8 cellular contexts compared by ENCODE assay signal in the genomic region with DNA sequence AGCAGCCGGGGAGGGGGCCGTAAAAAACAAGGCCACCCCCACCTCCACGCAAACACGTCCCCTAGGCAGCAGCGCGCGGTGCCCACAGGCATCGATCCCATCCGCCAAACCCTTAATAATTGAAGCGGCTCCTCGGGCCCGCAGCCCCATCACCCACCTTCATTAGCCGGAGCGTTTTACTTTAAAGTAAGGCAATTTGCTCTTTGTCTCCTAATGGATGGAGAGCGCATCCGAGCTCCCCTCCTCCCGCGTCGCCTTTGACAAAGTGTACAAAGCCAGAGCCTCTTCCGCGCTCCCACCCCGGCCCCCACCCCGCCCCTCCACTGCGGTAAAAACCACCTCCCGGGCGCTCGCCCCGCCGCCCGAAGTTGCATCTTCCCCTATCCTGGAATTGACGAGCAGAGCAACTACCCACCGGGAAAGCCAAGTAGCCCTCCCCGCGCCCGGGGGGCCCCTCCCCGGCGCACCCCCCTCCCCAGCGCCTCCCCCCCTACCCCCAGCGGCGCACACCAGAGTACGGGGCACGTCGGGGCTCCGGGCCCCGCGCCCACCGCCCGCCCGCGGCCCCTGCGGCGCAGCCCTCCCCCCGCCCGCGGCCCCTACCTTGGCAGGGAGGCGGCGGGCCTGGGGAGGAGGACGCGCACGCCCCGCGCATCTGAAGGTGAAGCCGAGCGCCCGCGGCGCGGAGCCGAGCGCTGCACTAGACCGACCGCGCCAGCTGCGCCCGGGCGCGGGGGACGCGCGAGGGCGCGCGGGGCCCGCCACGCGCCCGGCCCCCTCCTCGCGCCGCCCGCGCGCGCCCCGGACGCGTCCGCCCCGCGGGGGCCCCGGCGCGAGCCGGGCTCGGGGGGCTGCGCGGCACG. TPM values are rescaled to one million over a fixed set of nuclear protein-coding genes. Genes with fewer than 3 reads are reported as not detected.
DNase-seq lines count a peak whose midpoint lies in the region; ATAC-seq and TF ChIP-seq lines count a peak whose summit lies in the region.

A gene with protein sequence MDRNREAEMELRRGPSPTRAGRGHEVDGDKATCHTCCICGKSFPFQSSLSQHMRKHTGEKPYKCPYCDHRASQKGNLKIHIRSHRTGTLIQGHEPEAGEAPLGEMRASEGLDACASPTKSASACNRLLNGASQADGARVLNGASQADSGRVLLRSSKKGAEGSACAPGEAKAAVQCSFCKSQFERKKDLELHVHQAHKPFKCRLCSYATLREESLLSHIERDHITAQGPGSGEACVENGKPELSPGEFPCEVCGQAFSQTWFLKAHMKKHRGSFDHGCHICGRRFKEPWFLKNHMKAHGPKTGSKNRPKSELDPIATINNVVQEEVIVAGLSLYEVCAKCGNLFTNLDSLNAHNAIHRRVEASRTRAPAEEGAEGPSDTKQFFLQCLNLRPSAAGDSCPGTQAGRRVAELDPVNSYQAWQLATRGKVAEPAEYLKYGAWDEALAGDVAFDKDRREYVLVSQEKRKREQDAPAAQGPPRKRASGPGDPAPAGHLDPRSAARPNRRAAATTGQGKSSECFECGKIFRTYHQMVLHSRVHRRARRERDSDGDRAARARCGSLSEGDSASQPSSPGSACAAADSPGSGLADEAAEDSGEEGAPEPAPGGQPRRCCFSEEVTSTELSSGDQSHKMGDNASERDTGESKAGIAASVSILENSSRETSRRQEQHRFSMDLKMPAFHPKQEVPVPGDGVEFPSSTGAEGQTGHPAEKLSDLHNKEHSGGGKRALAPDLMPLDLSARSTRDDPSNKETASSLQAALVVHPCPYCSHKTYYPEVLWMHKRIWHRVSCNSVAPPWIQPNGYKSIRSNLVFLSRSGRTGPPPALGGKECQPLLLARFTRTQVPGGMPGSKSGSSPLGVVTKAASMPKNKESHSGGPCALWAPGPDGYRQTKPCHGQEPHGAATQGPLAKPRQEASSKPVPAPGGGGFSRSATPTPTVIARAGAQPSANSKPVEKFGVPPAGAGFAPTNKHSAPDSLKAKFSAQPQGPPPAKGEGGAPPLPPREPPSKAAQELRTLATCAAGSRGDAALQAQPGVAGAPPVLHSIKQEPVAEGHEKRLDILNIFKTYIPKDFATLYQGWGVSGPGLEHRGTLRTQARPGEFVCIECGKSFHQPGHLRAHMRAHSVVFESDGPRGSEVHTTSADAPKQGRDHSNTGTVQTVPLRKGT (minus strand): TSS at position 702 of the 863 bp plus-strand sequence. CDS start 52,188 bp downstream, outside the sequence.

- H3K4me3 ChIP-seq in endocrine pancreas (ENCODE audit: control insufficient read depth, insufficient read depth, low read length) (peak within 1 kb of the TSS; percentile 97), tibial nerve (peak within 1 kb of the TSS; percentile 58 to 95 (median 71))

- peak in 1 of 2 donors; percentile 7 for TF ChIP-seq EP300 in tibial nerve (IDR thresholded peaks at IDR 0.05)

- in situ Hi-C loops in SK-MEL-5 (cut with HindIII; ENCODE audit: low pct_unique_long_range_greater_than_20kb, low sequenced_read_pairs) (no loop called here), GM13977 (cut with MboI; ENCODE audit: low pct_unique_long_range_greater_than_20kb, low sequenced_read_pairs, unreplicated experiment) (no loop called here)

- H3K9ac ChIP-seq in endocrine pancreas (ENCODE audit: control insufficient read depth, insufficient read depth, low read length), result peak within 1 kb of the TSS; percentile 90

- TF ChIP-seq CTCF in tibial nerve (IDR thresholded peaks at IDR 0.05), result no peak
- TF ChIP-seq CTCF in GM13977 (IDR thresholded peaks at IDR 0.05; ENCODE audit: extremely low read depth, insufficient read depth, missing control alignments), result no peak

- ATAC-seq in HG03159 (IDR thresholded peaks at IDR 0.05; ENCODE audit: unreplicated experiment), result peak; percentile 13

- H3K27ac ChIP-seq in tibial nerve, result peak within 1 kb of the TSS; percentile 88 to 99 (median 98)

- no peaks in the 10 kb centered on the region for H3K36me3 ChIP-seq in endocrine pancreas (ENCODE audit: control insufficient read depth, insufficient read depth, low read length)
- H3K36me3 ChIP-seq in tibial nerve, result no peaks in the 10 kb centered on the region

- DNase-seq in Daoy (ENCODE audit: low read depth), result peak; percentile 48
- peak; percentile 25 for DNase-seq in SK-MEL-5 (ENCODE audit: low read depth, low spot score)
- DNase-seq in mesenteric fat pad (ENCODE audit: low spot score), result no peak
- peak in 1 of 2 donors; percentile 30 for DNase-seq in tibial nerve (ENCODE audit: low spot score in 2 of 2)
- DNase-seq in GM13977 (ENCODE audit: low spot score), result no peak
- DNase-seq in KG1 (lab: John Stamatoyannopoulos, UW), result no peak

- no peaks in the 10 kb centered on the region for H3K27me3 ChIP-seq in endocrine pancreas (ENCODE audit: control insufficient read depth, insufficient read depth, low read length)
- no peaks in the 10 kb centered on the region for H3K27me3 ChIP-seq in tibial nerve

- H3K9me3 ChIP-seq in endocrine pancreas (ENCODE audit: control insufficient read depth, low read length), result no peaks in the 10 kb centered on the region
- H3K9me3 ChIP-seq in tibial nerve, result no peaks in the 10 kb centered on the region

- H3K4me1 ChIP-seq in endocrine pancreas (ENCODE audit: control insufficient read depth, insufficient read depth, low read length) (peaks cover 2% of the 10 kb centered on the region), tibial nerve (peaks cover 0 to 54% (median 7%) of the 10 kb centered on the region in 4 donors)

- WGBS in tibial nerve, 2 donors, result 0 to 1% methylated on average over 25 to 38 of the region's 108 CpGs

- TF ChIP-seq POLR2A in tibial nerve (IDR thresholded peaks at IDR 0.05), result no peak

RNA-seq across cellular contexts. Expression of the gene that starts here (rescaled TPM):
- 4.9 and 6.3 TPM in 2 replicates for total RNA-seq in Daoy (2014; rRNA removed; shearing (Covaris generic))
- total RNA-seq in SK-MEL-5 (2014; rRNA removed; shearing (Covaris generic)), result 15.1 and 16.6 TPM in 2 replicates
- polyA plus RNA-seq in SK-MEL-5 (2015; cell fraction: cytosol; rRNA removed), result 16.4 and 25.7 TPM in 2 replicates
- polyA plus RNA-seq in SK-MEL-5 (2015; cell fraction: nucleus; rRNA removed), result 32.6 and 47.0 TPM in 2 replicates
- 20.3 TPM for total RNA-seq in mesenteric fat pad
- total RNA-seq in tibial nerve, result 10 to 100 TPM; 31.4 to 63.0 (median 45.5) TPM

Comparison
In these comparisons a context has a peak if more than half of its experiments do, and no peak if none do; other contexts are left out.
1. DNase-seq: peak in Daoy (single experiment) and SK-MEL-5 (single experiment); none in mesenteric fat pad (single experiment), GM13977 (single experiment) and KG1 (single experiment).